ENCODE assay signal across 15 cellular contexts in the genomic region with DNA sequence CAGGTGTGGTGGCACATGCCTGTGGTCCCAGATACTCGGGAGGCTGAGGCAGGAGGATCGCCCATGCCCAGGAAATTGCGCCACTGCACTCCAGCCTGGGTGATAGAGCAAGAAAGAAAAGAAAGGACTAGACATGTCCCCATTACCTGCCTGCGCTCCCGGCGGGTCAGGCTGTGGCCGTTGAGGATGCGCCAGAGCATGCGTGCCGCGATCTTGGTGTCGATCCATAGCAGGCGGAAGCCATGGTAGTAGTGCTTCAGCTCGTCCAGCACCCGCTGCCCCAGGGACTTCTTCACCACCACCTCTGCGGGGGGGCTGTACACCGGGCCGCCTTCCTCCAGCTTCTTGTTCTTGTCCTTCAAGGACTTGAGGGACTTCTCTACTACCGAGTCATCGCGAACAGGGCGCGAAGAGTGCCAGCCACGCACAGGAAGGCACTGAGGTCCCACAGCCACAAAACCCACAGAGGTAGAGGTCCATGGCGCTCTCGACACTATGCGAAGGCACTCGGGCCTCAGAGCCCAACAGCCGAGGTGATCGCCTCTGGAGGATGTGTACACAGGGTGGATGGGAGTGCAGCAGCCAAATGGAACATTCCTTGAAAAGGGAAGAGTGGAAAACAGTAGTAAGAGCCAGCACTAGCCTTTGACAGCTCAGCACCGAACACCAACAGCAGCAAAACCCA. TPM values are rescaled to one million over a fixed set of nuclear protein-coding genes. Genes with fewer than 3 reads are reported as not detected.
"Had no signal": no experiment of that assay in that cellular context is flagged by ENCODE, and none has a peak within 500 bp of the region (broad histone marks: within the 10 kb centered on the region; RNA-seq: fewer than 3 reads in every experiment).

No MANE protein-coding gene starts in this region.

- H3K27me3 ChIP-seq: body of pancreas, suprapubic skin had no signal

- ATAC-seq: body of pancreas had no signal

- H3K4me1 Mint-ChIP-seq: neural crest cell had no signal

- DNase-seq: activated CD4-positive, alpha-beta memory T cell treated with anti-CD3 and anti-CD28 coated beads for 36 hours; activated CD8-positive, alpha-beta memory T cell treated with anti-CD3 and anti-CD28 coated beads, Interleukin-2, amount 50 U/mL, for 48 hours; activated naive CD8-positive, alpha-beta T cell treated with anti-CD3 and anti-CD28 coated beads for 36 hours; amygdala; body of pancreas; caudate nucleus; cortex of kidney; effector CD8-positive, alpha-beta T cell; foreskin fibroblast; small intestine; WERI-Rb-1 had no signal

- H3K27me3 Mint-ChIP-seq: activated CD4-positive, alpha-beta memory T cell treated with anti-CD3 and anti-CD28 coated beads for 36 hours; activated naive CD8-positive, alpha-beta T cell treated with anti-CD3 and anti-CD28 coated beads for 36 hours; stimulated activated naive CD8-positive, alpha-beta T cell treated with anti-CD3 and anti-CD28 coated beads, Interleukin-15, Interleukin-2, amounts not matched to agents 100 ng/mL and 50 ng/mL, for 24 hours had no signal

- H3K4me3 ChIP-seq: body of pancreas, suprapubic skin had no signal

- H3K27ac ChIP-seq: body of pancreas, suprapubic skin, WERI-Rb-1 had no signal

- H3K9me3 Mint-ChIP-seq: activated CD4-positive, alpha-beta memory T cell treated with anti-CD3 and anti-CD28 coated beads for 36 hours; activated naive CD8-positive, alpha-beta T cell treated with anti-CD3 and anti-CD28 coated beads for 36 hours; activated T-helper 1 cell treated with anti-CD3 and anti-CD28 coated beads, Interleukin-12 subunit alpha, Interleukin-12 subunit beta, Interleukin-2, Interleukin-4 antibody, amounts not matched to agents 30 ng/mL and 10 ng/mL and 1 ng/mL, durations not matched to agents 14 hours and 24 hours and 36 hours; neural crest cell; stimulated activated naive CD8-positive, alpha-beta T cell treated with anti-CD3 and anti-CD28 coated beads, Interleukin-15, Interleukin-2, amounts not matched to agents 100 ng/mL and 50 ng/mL, for 24 hours had no signal

- H3K9me3 ChIP-seq: body of pancreas, suprapubic skin had no signal

- H3K27ac Mint-ChIP-seq: activated CD4-positive, alpha-beta memory T cell treated with anti-CD3 and anti-CD28 coated beads for 36 hours; activated naive CD8-positive, alpha-beta T cell treated with anti-CD3 and anti-CD28 coated beads for 36 hours; activated T-helper 1 cell treated with anti-CD3 and anti-CD28 coated beads, Interleukin-12 subunit alpha, Interleukin-12 subunit beta, Interleukin-2, Interleukin-4 antibody, amounts not matched to agents 30 ng/mL and 10 ng/mL and 1 ng/mL, durations not matched to agents 14 hours and 24 hours and 36 hours; stimulated activated naive CD8-positive, alpha-beta T cell treated with anti-CD3 and anti-CD28 coated beads, Interleukin-15, Interleukin-2, amounts not matched to agents 100 ng/mL and 50 ng/mL, for 24 hours had no signal

- H3K4me3 Mint-ChIP-seq: activated CD4-positive, alpha-beta memory T cell treated with anti-CD3 and anti-CD28 coated beads for 36 hours; activated naive CD8-positive, alpha-beta T cell treated with anti-CD3 and anti-CD28 coated beads for 36 hours; activated T-helper 1 cell treated with anti-CD3 and anti-CD28 coated beads, Interleukin-12 subunit alpha, Interleukin-12 subunit beta, Interleukin-2, Interleukin-4 antibody, amounts not matched to agents 30 ng/mL and 10 ng/mL and 1 ng/mL, durations not matched to agents 14 hours and 24 hours and 36 hours; neural crest cell; stimulated activated naive CD8-positive, alpha-beta T cell treated with anti-CD3 and anti-CD28 coated beads, Interleukin-15, Interleukin-2, amounts not matched to agents 100 ng/mL and 50 ng/mL, for 24 hours had no signal

- H3K4me1 ChIP-seq: body of pancreas, suprapubic skin had no signal

RNA-seq across cellular contexts. Expression of a gene that starts 48.2 kb away (rescaled TPM):
- total RNA-seq: activated naive CD8-positive, alpha-beta T cell treated with anti-CD3 and anti-CD28 coated beads for 36 hours had no signal
